In genomic region chr6:158938811-158939254, GRCh38 we compare ENCODE assay signal across 8 cellular contexts.
A peak's percentile ranks its signal among the peaks of the same experiment; 100 is the strongest.
DNase-seq lines count a peak whose midpoint lies in the region; ATAC-seq and TF ChIP-seq lines count a peak whose summit lies in the region.

No MANE protein-coding gene starts in this region.

- no peaks in the 10 kb centered on the region for H3K9me3 ChIP-seq in suprapubic skin

- no peak overlapping the region for H3K27ac Mint-ChIP-seq in activated T-helper 1 cell treated with anti-CD3 and anti-CD28 coated beads, Interleukin-12 subunit alpha, Interleukin-12 subunit beta, Interleukin-2, Interleukin-4 antibody, amounts not matched to agents 30 ng/mL and 10 ng/mL and 1 ng/mL, durations not matched to agents 14 hours and 24 hours and 36 hours

- TF ChIP-seq CTCF in suprapubic skin (IDR thresholded peaks at IDR 0.05): no peak

- H3K4me3 Mint-ChIP-seq in activated T-helper 1 cell treated with anti-CD3 and anti-CD28 coated beads, Interleukin-12 subunit alpha, Interleukin-12 subunit beta, Interleukin-2, Interleukin-4 antibody, amounts not matched to agents 30 ng/mL and 10 ng/mL and 1 ng/mL, durations not matched to agents 14 hours and 24 hours and 36 hours: peak overlapping the region; percentile 45

- peaks cover 5% of the 10 kb centered on the region for H3K4me1 ChIP-seq in suprapubic skin

- no peak overlapping the region for H3K27ac ChIP-seq in suprapubic skin

- DNase-seq in NCI-H526 (lab: John Stamatoyannopoulos, UW) (peak; percentile 4 to 35), NCI-H526 treated with DMSO at 0.1 percent for 48 hours (lab: John Stamatoyannopoulos, UW) (no peak), kidney tubule cell (ENCODE audit: low spot score) (peak; percentile 58), suprapubic skin (ENCODE audit: low spot score in 2 of 2) (no peak), NCI-H2171 (lab: John Stamatoyannopoulos, UW) (no peak)
- DNase-seq in activated T-helper 1 cell treated with anti-CD3 and anti-CD28 coated beads, Interleukin-12 subunit alpha, Interleukin-12 subunit beta, Interleukin-2, Interleukin-4 antibody, amounts not matched to agents 30 ng/mL and 10 ng/mL and 1 ng/mL, durations not matched to agents 14 hours and 24 hours and 36 hours (ENCODE audit: low spot score): no peak
- DNase-seq in central memory CD4-positive, alpha-beta T cell: no peak

- peaks cover 9% of the 10 kb centered on the region for H3K9me3 Mint-ChIP-seq in activated T-helper 1 cell treated with anti-CD3 and anti-CD28 coated beads, Interleukin-12 subunit alpha, Interleukin-12 subunit beta, Interleukin-2, Interleukin-4 antibody, amounts not matched to agents 30 ng/mL and 10 ng/mL and 1 ng/mL, durations not matched to agents 14 hours and 24 hours and 36 hours

- no peaks in the 10 kb centered on the region for H3K36me3 ChIP-seq in suprapubic skin

- intact Hi-C loops in activated T-helper 1 cell treated with anti-CD3 and anti-CD28 coated beads, Interleukin-12 subunit alpha, Interleukin-12 subunit beta, Interleukin-2, Interleukin-4 antibody, amounts not matched to agents 30 ng/mL and 10 ng/mL and 1 ng/mL, durations not matched to agents 14 hours and 24 hours and 36 hours (cut with micrococcal nuclease): no loop called here

- no peak for TF ChIP-seq POLR2A in suprapubic skin (IDR thresholded peaks at IDR 0.05)

- no peaks in the 10 kb centered on the region for H3K36me3 Mint-ChIP-seq in activated T-helper 1 cell treated with anti-CD3 and anti-CD28 coated beads, Interleukin-12 subunit alpha, Interleukin-12 subunit beta, Interleukin-2, Interleukin-4 antibody, amounts not matched to agents 30 ng/mL and 10 ng/mL and 1 ng/mL, durations not matched to agents 14 hours and 24 hours and 36 hours (ENCODE audit: low read depth)

- peaks cover 22% of the 10 kb centered on the region for H3K4me1 Mint-ChIP-seq in activated T-helper 1 cell treated with anti-CD3 and anti-CD28 coated beads, Interleukin-12 subunit alpha, Interleukin-12 subunit beta, Interleukin-2, Interleukin-4 antibody, amounts not matched to agents 30 ng/mL and 10 ng/mL and 1 ng/mL, durations not matched to agents 14 hours and 24 hours and 36 hours (ENCODE audit: low read depth)

- peak overlapping the region; percentile 27 for H3K4me3 ChIP-seq in suprapubic skin

- TF ChIP-seq EP300 in suprapubic skin (IDR thresholded peaks at IDR 0.05): no peak

- no peaks in the 10 kb centered on the region for H3K27me3 ChIP-seq in suprapubic skin

- no peak for ATAC-seq in HG03354 (IDR thresholded peaks at IDR 0.05; ENCODE audit: poor library complexity, severe bottlenecking, unreplicated experiment)

- peaks cover 13% of the 10 kb centered on the region for H3K27me3 Mint-ChIP-seq in activated T-helper 1 cell treated with anti-CD3 and anti-CD28 coated beads, Interleukin-12 subunit alpha, Interleukin-12 subunit beta, Interleukin-2, Interleukin-4 antibody, amounts not matched to agents 30 ng/mL and 10 ng/mL and 1 ng/mL, durations not matched to agents 14 hours and 24 hours and 36 hours (ENCODE audit: insufficient read depth)

- 37% methylated on average over 23 of the region's 23 CpGs for WGBS in suprapubic skin

Comparison
In these comparisons a context has a peak if more than half of its experiments do, and no peak if none do; other contexts are left out.
1. DNase-seq: peak in NCI-H526 (2 of 2) and kidney tubule cell (single experiment); none in NCI-H526 treated with DMSO at 0.1 percent for 48 hours (single experiment), activated T-helper 1 cell treated with anti-CD3 and anti-CD28 coated beads, Interleukin-12 subunit alpha, Interleukin-12 subunit beta, Interleukin-2, Interleukin-4 antibody, amounts not matched to agents 30 ng/mL and 10 ng/mL and 1 ng/mL, durations not matched to agents 14 hours and 24 hours and 36 hours (single experiment), suprapubic skin (0 of 2), central memory CD4-positive, alpha-beta T cell (single experiment) and NCI-H2171 (single experiment).